11 cellular contexts compared by ENCODE assay signal in genomic region chr21:35697321-35697808, GRCh38.
DNase-seq lines count a peak whose midpoint lies in the region; ATAC-seq and TF ChIP-seq lines count a peak whose summit lies in the region.
"Had no signal": no experiment of that assay in that cellular context is flagged by ENCODE, and none has a peak within 500 bp of the region (broad histone marks: within the 10 kb centered on the region; RNA-seq: fewer than 3 reads in every experiment).

No MANE protein-coding gene starts in this region.

- no peak overlapping the region for H3K9ac ChIP-seq in SK-N-SH

- no peaks in the 10 kb centered on the region for H3F3A ChIP-seq in SK-N-SH (replicated peaks; ENCODE audit: insufficient read depth)

- DNase-seq in activated T-cell treated with anti-CD3 and anti-CD28 coated beads, Interleukin-2, amount 50 U/mL, for 72 hours = peak; percentile 1 to 8
- DNase-seq in activated T-cell treated with anti-CD3 and anti-CD28 coated beads for 4 hours (no peak), SK-N-SH (no peak), hepatic stellate cell (ENCODE audit: low spot score) (peak; percentile 13), upper lobe of right lung (peak; percentile 76), GM19238 (ENCODE audit: insufficient read length, low spot score) (no peak), dermis blood vessel endothelial cell (no peak)
- DNase-seq: esophagus squamous epithelium had no signal

- no peak overlapping the region for H3K27ac Mint-ChIP-seq in activated T-cell treated with anti-CD3 and anti-CD28 coated beads, Interleukin-2, amount 50 U/mL, for 72 hours
- H3K27ac Mint-ChIP-seq: CD14-positive monocyte had no signal

- CTCF ChIA-PET in SK-N-SH (lab: Yijun Ruan, JAX) = no interaction called here

- intact Hi-C loops in upper lobe of right lung (cut with DNase I) = no loop called here

- H3K4me3 ChIP-seq in SK-N-SH (ENCODE audit: low read depth in 2 of 2, low read length in 1 of 2) (no peak overlapping the region), upper lobe of right lung (no peak overlapping the region)
- H3K4me3 ChIP-seq: esophagus squamous epithelium had no signal

- H3K4me3 Mint-ChIP-seq in activated T-cell treated with anti-CD3 and anti-CD28 coated beads, Interleukin-2, amount 50 U/mL, for 72 hours = no peak overlapping the region
- H3K4me3 Mint-ChIP-seq: CD14-positive monocyte had no signal

- no peaks in the 10 kb centered on the region for H3K4me1 Mint-ChIP-seq in activated T-cell treated with anti-CD3 and anti-CD28 coated beads, Interleukin-2, amount 50 U/mL, for 72 hours (ENCODE audit: low read depth)

- TF ChIP-seq CTCF in SK-N-SH (IDR thresholded peaks at IDR 0.05) (no peak), upper lobe of right lung (IDR thresholded peaks at IDR 0.05) (no peak)

- 0% methylated on average over 1 of the region's 3 CpGs for WGBS in SK-N-SH (ENCODE audit: low lambda C conversion rate)

- peaks cover 19% of the 10 kb centered on the region for H3K27me3 Mint-ChIP-seq in activated T-cell treated with anti-CD3 and anti-CD28 coated beads, Interleukin-2, amount 50 U/mL, for 72 hours (ENCODE audit: low read depth)

- no peak for ATAC-seq in activated T-cell treated with anti-CD3 and anti-CD28 coated beads, Interleukin-2, amount 50 U/mL, for 72 hours (replicated peaks in 1 of 2)
- peak; percentile 64 for ATAC-seq in upper lobe of right lung
- no peak for ATAC-seq in HG03175 (IDR thresholded peaks at IDR 0.05; ENCODE audit: unreplicated experiment)

- no peak for TF ChIP-seq EP300 in SK-N-SH (IDR thresholded peaks at IDR 0.05; ENCODE audit: borderline replicate concordance in 1 of 2, low read depth in 1 of 2, low read length in 1 of 2)

- H3K4me1 ChIP-seq in SK-N-SH (ENCODE audit: control insufficient read depth in 1 of 2, insufficient read depth in 2 of 2, low read depth in 1 of 2, low read length in 1 of 2) (peaks cover 3 to 5% of the 10 kb centered on the region in 2 experiments; a peak in 1 of 4 replicates), upper lobe of right lung (peaks cover 18% of the 10 kb centered on the region)

- H3K27me3 ChIP-seq in SK-N-SH (ENCODE audit: insufficient read depth) (peaks cover 7% of the 10 kb centered on the region; the same call in 1 of the 2 replicates), upper lobe of right lung (no peaks in the 10 kb centered on the region)

- H3K79me2 ChIP-seq in SK-N-SH (ENCODE audit: insufficient read depth) = no peaks in the 10 kb centered on the region

- no peaks in the 10 kb centered on the region for H3K36me3 Mint-ChIP-seq in activated T-cell treated with anti-CD3 and anti-CD28 coated beads, Interleukin-2, amount 50 U/mL, for 72 hours (ENCODE audit: insufficient read depth in 2 of 2)
- H3K36me3 Mint-ChIP-seq: CD14-positive monocyte had no signal

- H3K4me2 ChIP-seq in SK-N-SH = peak overlapping the region; percentile 35; the same call in 1 of the 2 replicates

- H3K9me3 Mint-ChIP-seq in activated T-cell treated with anti-CD3 and anti-CD28 coated beads, Interleukin-2, amount 50 U/mL, for 72 hours = no peaks in the 10 kb centered on the region
- H3K9me3 Mint-ChIP-seq: CD14-positive monocyte had no signal

- H3K27ac ChIP-seq in SK-N-SH (ENCODE audit: low read depth in 2 of 2, low read length in 1 of 2) (no peak overlapping the region), upper lobe of right lung (no peak overlapping the region)
- H3K27ac ChIP-seq: esophagus squamous epithelium, VCaP had no signal

- no peaks in the 10 kb centered on the region for H3K9me2 ChIP-seq in SK-N-SH

- H3K9me3 ChIP-seq in SK-N-SH (no peaks in the 10 kb centered on the region), upper lobe of right lung (no peaks in the 10 kb centered on the region)
- H3K9me3 ChIP-seq: esophagus squamous epithelium had no signal

- no peaks in the 10 kb centered on the region for H4K20me1 ChIP-seq in SK-N-SH (ENCODE audit: insufficient read depth)

- POLR2A ChIA-PET in SK-N-SH (lab: Yijun Ruan, JAX) = no interaction called here

- no peaks in the 10 kb centered on the region for H3K36me3 ChIP-seq in SK-N-SH (replicated peaks in 1 of 2; ENCODE audit: control insufficient read depth in 1 of 2, insufficient read depth in 2 of 2, low read length in 1 of 2)
- H3K36me3 ChIP-seq in upper lobe of right lung = no peaks in the 10 kb centered on the region
- H3K36me3 ChIP-seq: esophagus squamous epithelium had no signal

- no peak overlapping the region for H2AFZ ChIP-seq in SK-N-SH (ENCODE audit: low read depth)

- TF ChIP-seq RAD21 in SK-N-SH (IDR thresholded peaks at IDR 0.05; ENCODE audit: low read length) = no peak

TF ChIP-seq in SK-N-SH, 30 proteins besides CTCF, POLR2A, EP300 and RAD21:
- no peak for TF ChIP-seq FOXJ3 (CRISPR knock-in tag; IDR thresholded peaks at IDR 0.05)
- no peak for TF ChIP-seq FOSL2 (IDR thresholded peaks at IDR 0.05; ENCODE audit: borderline replicate concordance, low read depth)
- TF ChIP-seq SIN3A (IDR thresholded peaks at IDR 0.05; ENCODE audit: borderline replicate concordance, low read depth, low read length) = no peak
- peak; percentile 52 for TF ChIP-seq NFIC (IDR thresholded peaks at IDR 0.05; ENCODE audit: borderline replicate concordance)
- TF ChIP-seq, protein P1, sequence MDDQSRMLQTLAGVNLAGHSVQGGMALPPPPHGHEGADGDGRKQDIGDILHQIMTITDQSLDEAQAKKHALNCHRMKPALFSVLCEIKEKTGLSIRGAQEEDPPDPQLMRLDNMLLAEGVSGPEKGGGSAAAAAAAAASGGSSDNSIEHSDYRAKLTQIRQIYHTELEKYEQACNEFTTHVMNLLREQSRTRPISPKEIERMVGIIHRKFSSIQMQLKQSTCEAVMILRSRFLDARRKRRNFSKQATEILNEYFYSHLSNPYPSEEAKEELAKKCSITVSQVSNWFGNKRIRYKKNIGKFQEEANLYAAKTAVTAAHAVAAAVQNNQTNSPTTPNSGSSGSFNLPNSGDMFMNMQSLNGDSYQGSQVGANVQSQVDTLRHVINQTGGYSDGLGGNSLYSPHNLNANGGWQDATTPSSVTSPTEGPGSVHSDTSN (IDR thresholded peaks at IDR 0.05) = 0 out of 2 replicates have a peak, but pooled peaks have one; percentile 19
- no peak for TF ChIP-seq SMC3 (IDR thresholded peaks at IDR 0.05; ENCODE audit: low read depth, low read length)
- no peak for TF ChIP-seq POLR2AphosphoS5 (IDR thresholded peaks at IDR 0.05; ENCODE audit: low read depth, low read length)
- no peak for TF ChIP-seq GATA2 (CRISPR knock-in tag; IDR thresholded peaks at IDR 0.05)
- TF ChIP-seq RXRA (IDR thresholded peaks at IDR 0.05; ENCODE audit: borderline replicate concordance, low read depth) = no peak

Comparison
In these comparisons a context has a peak if more than half of its experiments do, and no peak if none do; other contexts are left out.
1. DNase-seq: peak in activated T-cell treated with anti-CD3 and anti-CD28 coated beads, Interleukin-2, amount 50 U/mL, for 72 hours (2 of 2), hepatic stellate cell (single experiment) and upper lobe of right lung (single experiment); none in activated T-cell treated with anti-CD3 and anti-CD28 coated beads for 4 hours (single experiment), SK-N-SH (single experiment), GM19238 (single experiment) and dermis blood vessel endothelial cell (single experiment).